Comparison of ENCODE assay signal across 27 cellular contexts in the genomic region with DNA sequence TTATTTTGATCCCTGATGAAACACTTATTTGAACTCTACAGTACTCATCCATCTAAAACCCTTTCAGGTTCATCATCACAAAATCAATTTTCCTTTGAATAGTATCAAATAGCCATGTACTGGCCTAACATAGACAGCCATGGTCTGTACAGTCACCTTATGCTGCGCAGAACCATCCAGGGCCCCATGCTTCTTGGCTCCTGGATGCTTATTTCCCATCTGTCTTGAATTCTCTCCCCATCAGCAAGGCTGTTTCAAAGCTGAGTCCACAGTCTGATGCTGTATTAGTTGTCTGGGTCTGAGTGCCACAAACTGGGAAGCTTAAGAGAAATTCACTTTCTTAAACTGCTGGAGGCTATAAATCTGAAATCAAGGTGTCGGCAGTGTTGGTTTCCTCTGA.
"Had no signal": no experiment of that assay in that cellular context is flagged by ENCODE, and none has a peak within 500 bp of the region (broad histone marks: within the 10 kb centered on the region; RNA-seq: fewer than 3 reads in every experiment).

No MANE protein-coding gene starts in this region.

- ATAC-seq: left colon; left lung; lower lobe of right lung; natural killer cell; psoas muscle; right lobe of liver; stimulated activated memory B cell treated with anti-CD40 and anti-IgM and Interleukin-4, amounts not matched to agents 10 μg/mL and 1 μg/mL and 100 μg/mL, for 72 hours; stimulated activated naive CD8-positive, alpha-beta T cell treated with anti-CD3 and anti-CD28 coated beads, Interleukin-15, amount 100 ng/mL, for 72 hours had no signal

- DNase-seq: hypothalamus; immature natural killer cell; kidney; left colon; left lung; lower lobe of right lung; mammary epithelial cell; mesenchymal stem cell; naive B cell; natural killer cell; nephron progenitor cell; occipital lobe; psoas muscle; right lobe of liver; stimulated activated CD4-positive, alpha-beta T cell treated with anti-CD3 and anti-CD28 coated beads, Interleukin-1b, Interleukin-23, amount 100 ng/mL, for 48 hours; stimulated activated CD4-positive, alpha-beta T cell treated with anti-CD3 and anti-CD28 coated beads, Interleukin-2, amount 100 ng/mL, for 48 hours; stimulated activated CD4-positive, alpha-beta T cell treated with anti-CD3 and anti-CD28 coated beads, Interleukin-4, amount 100 ng/mL, for 4 hours; stimulated activated CD8-positive, alpha-beta memory T cell treated with anti-CD3 and anti-CD28 coated beads, Interleukin-4, amount 100 ng/mL, for 48 hours; stimulated activated naive CD4-positive, alpha-beta T cell treated with Interleukin-2 at 50 U/mL for 16 hours; stimulated activated naive CD8-positive, alpha-beta T cell treated with anti-CD3 and anti-CD28 coated beads, Interleukin-15, amount 100 ng/mL, for 72 hours; upper lobe of left lung had no signal

- H3K27me3 ChIP-seq: left lung, neural progenitor cell, neutrophil, right lobe of liver, tibial nerve, upper lobe of left lung had no signal

- H3K79me2 ChIP-seq: parathyroid adenoma had no signal

- H3K27ac ChIP-seq: left lung, lower lobe of right lung, neural progenitor cell, neutrophil, parathyroid adenoma, psoas muscle, right lobe of liver, tibial nerve, upper lobe of left lung had no signal

- H3K9ac ChIP-seq: neural progenitor cell, parathyroid adenoma had no signal

- H3K9me3 ChIP-seq: lower lobe of right lung, neutrophil, psoas muscle, right lobe of liver, tibial nerve, upper lobe of left lung had no signal

- H3K4me3 ChIP-seq: left lung, lower lobe of right lung, neural progenitor cell, psoas muscle, right lobe of liver, smooth muscle cell, tibial nerve, upper lobe of left lung had no signal

- H3K36me3 ChIP-seq: left lung, lower lobe of right lung, neural progenitor cell, neutrophil, right lobe of liver, tibial nerve, upper lobe of left lung had no signal

- H3K4me2 ChIP-seq: neural progenitor cell, smooth muscle cell had no signal

- H3K4me1 ChIP-seq: left lung, lower lobe of right lung, neural progenitor cell, parathyroid adenoma, right lobe of liver had no signal

- H2AFZ ChIP-seq: neural progenitor cell, parathyroid adenoma had no signal
